In the genomic region with DNA sequence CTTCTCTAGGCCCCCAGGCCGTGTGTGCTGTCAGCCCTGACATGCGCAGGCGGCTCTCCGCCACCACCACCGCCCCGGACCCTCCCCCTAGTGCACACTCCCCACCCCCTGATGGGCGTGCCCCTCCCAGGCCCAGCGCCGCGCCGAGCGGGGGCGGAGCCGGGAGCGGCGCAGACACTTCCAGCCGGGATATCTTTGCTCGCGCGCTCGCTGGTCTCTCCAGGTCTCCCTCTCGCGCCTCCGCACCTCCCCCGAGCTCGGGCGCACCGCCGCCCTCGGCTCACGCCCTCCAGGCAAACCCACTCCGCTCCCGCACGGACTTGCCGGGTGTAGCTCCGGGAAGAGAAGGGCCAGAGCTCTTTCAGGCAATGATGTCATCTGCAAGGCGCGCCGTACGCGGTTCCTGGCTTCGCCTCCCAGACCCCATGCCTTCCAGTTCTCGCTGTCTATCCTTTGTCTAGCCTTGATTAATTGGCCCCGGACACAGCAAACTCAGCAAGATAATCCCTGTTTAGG, we compare ENCODE assay signal across 7 cellular contexts. TPM values are rescaled to one million over a fixed set of nuclear protein-coding genes. Genes with fewer than 3 reads are reported as not detected.
DNase-seq lines count a peak whose midpoint lies in the region; ATAC-seq and TF ChIP-seq lines count a peak whose summit lies in the region.

TSS of gene SCN3B (minus strand) at position 59 of the 516 bp plus-strand sequence. CDS start 823 bp downstream, outside the sequence.

- TF ChIP-seq EP300 in SK-N-SH (IDR thresholded peaks at IDR 0.05; ENCODE audit: borderline replicate concordance in 1 of 2, low read depth in 1 of 2, low read length in 1 of 2), result 0 out of 4 replicates have a peak, but pooled peaks of 1 of the 2 experiments have one; percentile 6

- H3K27ac ChIP-seq in SK-N-SH (ENCODE audit: low read depth in 2 of 2, low read length in 1 of 2), result peak within 1 kb of the TSS in 1 of 2 experiments; percentile 90; a peak in 2 of 4 replicates
- peak within 1 kb of the TSS in 53 of 59 donors; percentile 19 to 87 (median 71) for H3K27ac ChIP-seq in dorsolateral prefrontal cortex
- no peak within 1 kb of the TSS for H3K27ac ChIP-seq in left lung

- H3K27me3 ChIP-seq in SK-N-SH (ENCODE audit: insufficient read depth), result peaks cover 15% of the 10 kb centered on the region; the same call in 1 of the 2 replicates
- peaks cover 0 to 66% (median 15%) of the 10 kb centered on the region in 45 donors for H3K27me3 ChIP-seq in dorsolateral prefrontal cortex
- peaks cover 14 to 77% of the 10 kb centered on the region in 2 donors for H3K27me3 ChIP-seq in left lung

- ATAC-seq in left lung, result peak; percentile 99

- H3F3A ChIP-seq in SK-N-SH (replicated peaks; ENCODE audit: insufficient read depth), result no peaks in the 10 kb centered on the region

- no peaks in the 10 kb centered on the region for H3K79me2 ChIP-seq in SK-N-SH (ENCODE audit: insufficient read depth)

- TF ChIP-seq RAD21 in SK-N-SH (IDR thresholded peaks at IDR 0.05; ENCODE audit: low read length), result no peak

- intact Hi-C loops in dorsolateral prefrontal cortex (cut with DNase I), result no loop called here
- intact Hi-C loops in left lung (cut with DNase I), result no loop called here

- no peaks in the 10 kb centered on the region for H3K9me3 ChIP-seq in SK-N-SH
- no peaks in the 10 kb centered on the region for H3K9me3 ChIP-seq in left lung

- H2AFZ ChIP-seq in SK-N-SH (ENCODE audit: low read depth), result peak within 1 kb of the TSS; percentile 93

- TF ChIP-seq CTCF in GM10248 (IDR thresholded peaks at IDR 0.05; ENCODE audit: control extremely low read depth, extremely low read depth, low read depth, missing control alignments) (no peak), LNCaP clone FGC (IDR thresholded peaks at IDR 0.05; ENCODE audit: control insufficient read depth, extremely low read depth, insufficient read depth) (no peak), SK-N-SH (IDR thresholded peaks at IDR 0.05) (no peak), dorsolateral prefrontal cortex (IDR thresholded peaks at IDR 0.05 in 54 of 56, conservative IDR thresholded peaks at IDR 0.05 in 2 of 56; ENCODE audit: low read depth in 1 of 56, partially characterized antibody in 56 of 56) (no peak), left lung (IDR thresholded peaks at IDR 0.05) (no peak)

- WGBS in SK-N-SH (ENCODE audit: low lambda C conversion rate), result 2% methylated on average over 18 of the region's 44 CpGs

- peak; percentile 44 for DNase-seq in GM10248 (ENCODE audit: extremely low spot score)
- no peak for DNase-seq in LNCaP clone FGC (ENCODE audit: low read depth)
- DNase-seq in SK-N-SH, result peak; percentile 99
- peak in 9 of 10 donors; percentile 26 to 78 (median 62) for DNase-seq in dorsolateral prefrontal cortex
- peak; percentile 73 to 88 for DNase-seq in left lung
- DNase-seq in stimulated activated CD4-positive, alpha-beta T cell treated with anti-CD3 and anti-CD28 coated beads, Interleukin-2, amount 100 ng/mL, for 24 hours, result peak; percentile 17 to 60
- DNase-seq in middle frontal gyrus (ENCODE audit: extremely low spot score, low spot score), result no peak

- peak within 1 kb of the TSS; percentile 36; the same call in 1 of the 2 replicates for H3K9ac ChIP-seq in SK-N-SH

- POLR2A ChIA-PET in GM10248 (lab: Yijun Ruan, JAX), result interaction anchor here (0.7 kb wide), 1 partner anchor 11 kb away, joined by 3 read pairs; no protein-coding TSS in a partner anchor
- POLR2A ChIA-PET in SK-N-SH (lab: Yijun Ruan, JAX), result interaction anchor here (0.5 to 2.2 kb wide), 4 partner anchors 16 to 562 kb away, joined by 6 to 13 read pairs (median 10); no protein-coding TSS in a partner anchor

- H3K9me2 ChIP-seq in SK-N-SH, result no peaks in the 10 kb centered on the region

- H3K4me3 ChIP-seq in LNCaP clone FGC (ENCODE audit: low read depth, low read length) (peak within 1 kb of the TSS; percentile 40), SK-N-SH (ENCODE audit: low read depth in 2 of 2, low read length in 1 of 2) (peak within 1 kb of the TSS; percentile 72 to 76), dorsolateral prefrontal cortex (peak within 1 kb of the TSS; percentile 41 to 76 (median 63)), left lung (peak within 1 kb of the TSS; percentile 52 to 54)

- H3K4me2 ChIP-seq in SK-N-SH, result peak within 1 kb of the TSS; percentile 96

- H3K36me3 ChIP-seq in SK-N-SH (replicated peaks in 1 of 2; ENCODE audit: control insufficient read depth in 1 of 2, insufficient read depth in 2 of 2, low read length in 1 of 2), result no peaks in the 10 kb centered on the region
- no peaks in the 10 kb centered on the region for H3K36me3 ChIP-seq in left lung

- H4K20me1 ChIP-seq in SK-N-SH (ENCODE audit: insufficient read depth), result no peaks in the 10 kb centered on the region

- peaks cover 0 to 21% of the 10 kb centered on the region in 2 experiments; a peak in 2 of 4 replicates for H3K4me1 ChIP-seq in SK-N-SH (ENCODE audit: control insufficient read depth in 1 of 2, insufficient read depth in 2 of 2, low read depth in 1 of 2, low read length in 1 of 2)
- peaks cover 7 to 13% of the 10 kb centered on the region in 2 donors for H3K4me1 ChIP-seq in left lung

- CTCF ChIA-PET in GM10248 (lab: Yijun Ruan, JAX), result interaction anchor here (1.3 to 3.6 kb wide), 4 partner anchors 11 to 56 kb away, joined by 3 to 13 read pairs (median 10); no protein-coding TSS in a partner anchor
- CTCF ChIA-PET in SK-N-SH (lab: Yijun Ruan, JAX), result interaction anchor here (0.8 to 14.4 kb wide), 19 partner anchors 12 to 79 kb away, joined by 3 to 388 read pairs (median 8); no protein-coding TSS in a partner anchor

TF ChIP-seq in SK-N-SH, 30 proteins besides CTCF, POLR2A, EP300 and RAD21:
- TF ChIP-seq MAX (IDR thresholded peaks at IDR 0.05; ENCODE audit: low read depth) (peak; percentile 52), MXI1 (IDR thresholded peaks at IDR 0.05; ENCODE audit: low read depth, low read length) (peak; percentile 74; the same call in 1 of the 2 replicates), NRF1 (IDR thresholded peaks at IDR 0.05; ENCODE audit: low read depth, low read length) (peak; percentile 79), GABPA (IDR thresholded peaks at IDR 0.05; ENCODE audit: low read depth) (no peak), POLR2AphosphoS5 (IDR thresholded peaks at IDR 0.05; ENCODE audit: low read depth, low read length) (no peak), GATA2 (CRISPR knock-in tag; IDR thresholded peaks at IDR 0.05) (no peak)

RNA-seq across cellular contexts. Expression of gene SCN3B, which starts in this region (rescaled TPM):
- polyA plus RNA-seq in SK-N-SH (2012; rRNA removed), result 0.23 and 0.44 TPM in 2 replicates
- polyA plus RNA-seq in SK-N-SH (2012; cell fraction: cytosol; rRNA removed), result 0.32 and 0.58 TPM in 2 replicates
- polyA plus RNA-seq in SK-N-SH (2012; cell fraction: nucleus; rRNA removed), result 0.43 and 0.59 TPM in 2 replicates
- 100 to 1,000 TPM in 70 of 120 experiments, 10 to 100 TPM in 50; 33.3 to 193 (median 105) TPM for total RNA-seq in dorsolateral prefrontal cortex
- total RNA-seq in left lung, result under 1 TPM; 0.61 to 0.86 TPM

Comparison
In these comparisons a context has a peak if more than half of its experiments do, and no peak if none do; other contexts are left out.
1. RNA of gene SCN3B (total RNA-seq): 33.3 to 193 TPM in dorsolateral prefrontal cortex; 0.61 to 0.86 TPM in left lung; every median in the first group is over 10 times any median in the second.
2. Peak in DNase-seq, H3K4me3 ChIP-seq, H3K9ac ChIP-seq and H3K4me2 ChIP-seq in SK-N-SH; RNA of the gene not detected or under 1 TPM.
3. Peak in DNase-seq, ATAC-seq and H3K4me3 ChIP-seq in left lung; RNA of the gene not detected or under 1 TPM.
4. DNase-seq: peak in GM10248 (single experiment), dorsolateral prefrontal cortex (9 of 10) and stimulated activated CD4-positive, alpha-beta T cell treated with anti-CD3 and anti-CD28 coated beads, Interleukin-2, amount 100 ng/mL, for 24 hours (2 of 2); none in LNCaP clone FGC (single experiment) and middle frontal gyrus (single experiment).
5. H3K27ac ChIP-seq: peak in dorsolateral prefrontal cortex (53 of 59); none in left lung (0 of 2).
6. Peak in every context shown above with its lines, with median percentiles within 50 percentile points of each other: H3K4me3 ChIP-seq.